8 cellular contexts compared by ENCODE assay signal in the genomic region with DNA sequence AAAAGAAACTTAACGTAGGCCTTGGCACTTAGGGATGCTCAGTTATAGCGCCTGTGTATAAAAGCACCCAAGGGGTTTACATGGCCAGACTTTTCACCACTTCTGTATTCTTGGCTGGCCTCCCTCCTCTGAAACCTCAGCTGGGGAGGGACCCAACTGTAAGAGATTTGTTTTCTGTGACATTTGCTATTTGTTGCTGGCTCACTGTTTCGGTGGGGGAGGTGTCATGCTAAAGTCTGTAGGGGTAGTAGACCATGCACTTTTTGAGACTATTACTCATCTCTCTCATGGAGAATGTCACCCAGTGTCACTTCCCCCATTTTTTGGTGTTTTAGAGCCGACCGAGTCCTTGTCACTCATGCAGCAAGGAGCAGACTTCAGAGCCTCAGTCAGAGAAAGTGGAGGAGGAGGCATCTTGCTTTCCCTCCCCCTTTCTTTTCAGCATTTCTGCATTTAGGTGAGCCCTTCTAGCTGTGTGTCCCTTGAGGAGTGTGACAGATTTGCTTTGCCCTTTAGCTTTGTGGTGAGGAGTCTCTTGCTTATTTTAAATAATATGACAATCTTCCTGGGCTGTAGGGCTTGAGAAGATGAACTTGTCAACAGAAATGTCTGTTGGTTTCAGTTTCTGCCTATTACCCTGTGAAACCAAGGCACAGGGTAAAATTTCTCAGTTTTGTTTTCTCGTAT.
DNase-seq lines count a peak whose midpoint lies in the region; ATAC-seq lines count a peak whose summit lies in the region.

No MANE protein-coding gene starts in this region.

- no peaks in the 10 kb centered on the region for H3K9me3 ChIP-seq in CD8-positive, alpha-beta memory T cell (ENCODE audit: low read length)

- peaks cover 2 to 7% (median 7%) of the 10 kb centered on the region in 3 donors for H3K36me3 Mint-ChIP-seq in CD8-positive, alpha-beta memory T cell
- no peaks in the 10 kb centered on the region for H3K36me3 Mint-ChIP-seq in activated T-helper 17 cell treated with anti-CD3 and anti-CD28 coated beads, Interleukin-2, amount 50 U/mL, for 72 hours (ENCODE audit: low read depth)

- peaks cover 29 to 49% (median 44%) of the 10 kb centered on the region in 3 donors for H3K4me1 Mint-ChIP-seq in CD8-positive, alpha-beta memory T cell
- H3K4me1 Mint-ChIP-seq in activated T-helper 17 cell treated with anti-CD3 and anti-CD28 coated beads, Interleukin-2, amount 50 U/mL, for 72 hours = peaks cover 23% of the 10 kb centered on the region

- peak overlapping the region; percentile 18 to 98 (median 86) for H3K27ac Mint-ChIP-seq in CD8-positive, alpha-beta memory T cell
- peak overlapping the region; percentile 31 for H3K27ac Mint-ChIP-seq in activated T-helper 17 cell treated with anti-CD3 and anti-CD28 coated beads, Interleukin-2, amount 50 U/mL, for 72 hours

- H3K27me3 ChIP-seq in CD8-positive, alpha-beta memory T cell (ENCODE audit: insufficient read depth, low read length, poor library complexity, severe bottlenecking) = no peaks in the 10 kb centered on the region

- H3K4me1 ChIP-seq in CD8-positive, alpha-beta memory T cell (ENCODE audit: insufficient read depth, low read length) = peaks cover 21% of the 10 kb centered on the region

- POLR2A ChIA-PET in CD8-positive, alpha-beta memory T cell (lab: Charles Lee) = interaction anchor here (1.1 to 1.2 kb wide), 3 partner anchors 40 to 657 kb away, joined by 3 to 4 read pairs (median 4); no protein-coding TSS in a partner anchor

- ATAC-seq in GM21360 (IDR thresholded peaks at IDR 0.05; ENCODE audit: unreplicated experiment) (peak; percentile 93), HG03571 (IDR thresholded peaks at IDR 0.05; ENCODE audit: unreplicated experiment) (peak; percentile 93)
- ATAC-seq in activated T-helper 17 cell treated with anti-CD3 and anti-CD28 coated beads, Interleukin-2, amount 50 U/mL, for 72 hours (replicated peaks) = peak; percentile 94

- H3K4me3 Mint-ChIP-seq in CD8-positive, alpha-beta memory T cell = peak overlapping the region; percentile 53 to 87 (median 76)
- peak overlapping the region; percentile 62 for H3K4me3 Mint-ChIP-seq in activated T-helper 17 cell treated with anti-CD3 and anti-CD28 coated beads, Interleukin-2, amount 50 U/mL, for 72 hours

- H3K9me3 Mint-ChIP-seq in CD8-positive, alpha-beta memory T cell = peaks cover 0 to 5% (median 0%) of the 10 kb centered on the region in 5 donors
- H3K9me3 Mint-ChIP-seq in activated T-helper 17 cell treated with anti-CD3 and anti-CD28 coated beads, Interleukin-2, amount 50 U/mL, for 72 hours = peaks cover 3% of the 10 kb centered on the region

- H3K27ac ChIP-seq in CD8-positive, alpha-beta memory T cell (ENCODE audit: low read depth, low read length) = peak overlapping the region; percentile 0

- no peaks in the 10 kb centered on the region for H3K27me3 Mint-ChIP-seq in CD8-positive, alpha-beta memory T cell
- H3K27me3 Mint-ChIP-seq in activated T-helper 17 cell treated with anti-CD3 and anti-CD28 coated beads, Interleukin-2, amount 50 U/mL, for 72 hours = peaks cover 16% of the 10 kb centered on the region

- CTCF ChIA-PET in CD8-positive, alpha-beta memory T cell (lab: Charles Lee) = interaction anchor here (0.9 to 2.3 kb wide), 5 partner anchors 9 to 383 kb away, joined by 3 to 7 read pairs (median 4); no protein-coding TSS in a partner anchor

- peak overlapping the region; percentile 8 for H3K4me3 ChIP-seq in CD8-positive, alpha-beta memory T cell (ENCODE audit: low read length)

- no peaks in the 10 kb centered on the region for H3K36me3 ChIP-seq in CD8-positive, alpha-beta memory T cell (ENCODE audit: insufficient read depth, low read length)

- DNase-seq in CD8-positive, alpha-beta memory T cell = peak in 3 of 5 donors; percentile 2 to 64 (median 15)
- DNase-seq in stimulated activated CD4-positive, alpha-beta T cell treated with anti-CD3 and anti-CD28 coated beads, Interleukin-15, amount 100 ng/mL, for 24 hours = peak; percentile 70
- DNase-seq in NCI-H524 (lab: John Stamatoyannopoulos, UW) (no peak), DMS153 (lab: John Stamatoyannopoulos, UW) (no peak), NCI-H446 treated with DMSO at 0.1 percent for 48 hours (lab: John Stamatoyannopoulos, UW) (no peak)

Comparison
In these comparisons a context has a peak if more than half of its experiments do, and no peak if none do; other contexts are left out.
1. DNase-seq: peak in CD8-positive, alpha-beta memory T cell (3 of 5) and stimulated activated CD4-positive, alpha-beta T cell treated with anti-CD3 and anti-CD28 coated beads, Interleukin-15, amount 100 ng/mL, for 24 hours (single experiment); none in NCI-H524 (0 of 2), DMS153 (single experiment) and NCI-H446 treated with DMSO at 0.1 percent for 48 hours (single experiment).
2. Peak in every context shown above with its lines, with median percentiles within 50 percentile points of each other: ATAC-seq.